ENCODE assay signal across 8 cellular contexts in genomic region chr10:128125416-128125943, GRCh38. TPM values are rescaled to one million over a fixed set of nuclear protein-coding genes. Genes with fewer than 3 reads are reported as not detected.
DNase-seq lines count a peak whose midpoint lies in the region; ATAC-seq, FAIRE-seq and TF ChIP-seq lines count a peak whose summit lies in the region.

No MANE protein-coding gene starts in this region.

- no peak for TF ChIP-seq POLR2A in transverse colon (IDR thresholded peaks at IDR 0.05)

- TF ChIP-seq CTCF in astrocyte (IDR thresholded peaks at IDR 0.05; ENCODE audit: insufficient read depth, low read depth, low read length) = no peak
- TF ChIP-seq CTCF in transverse colon (IDR thresholded peaks at IDR 0.05) = no peak

- H3K4me3 ChIP-seq in CD4-positive, CD25-positive, alpha-beta regulatory T cell (ENCODE audit: low read depth, low read length) = peak overlapping the region; percentile 93
- H3K4me3 ChIP-seq in Jurkat, Clone E6-1 (ENCODE audit: low read length) = peak overlapping the region; percentile 94
- H3K4me3 ChIP-seq in astrocyte (ENCODE audit: insufficient read depth, low read depth, low read length) = peak overlapping the region; percentile 83
- peak overlapping the region; percentile 39 to 82 (median 61) for H3K4me3 ChIP-seq in transverse colon

- peak overlapping the region; percentile 14 for H3K27ac ChIP-seq in CD4-positive, CD25-positive, alpha-beta regulatory T cell (ENCODE audit: insufficient read depth, low read length, poor library complexity, severe bottlenecking)
- H3K27ac ChIP-seq in astrocyte (ENCODE audit: low read depth, low read length) (peak overlapping the region; percentile 56), transverse colon (peak overlapping the region in 3 of 4 donors; percentile 52 to 70 (median 53))

- H3K27ac Mint-ChIP-seq in CD4-positive, CD25-positive, alpha-beta regulatory T cell = peak overlapping the region in 2 of 3 donors; percentile 67 to 89
- no peak overlapping the region for H3K27ac Mint-ChIP-seq in astrocyte (ENCODE audit: unreplicated experiment)

- peak overlapping the region; percentile 95 to 100 (median 98) for H3K4me3 Mint-ChIP-seq in CD4-positive, CD25-positive, alpha-beta regulatory T cell
- H3K4me3 Mint-ChIP-seq in astrocyte (ENCODE audit: unreplicated experiment) = peak overlapping the region; percentile 87

- TF ChIP-seq EP300 in transverse colon (IDR thresholded peaks at IDR 0.05; ENCODE audit: low read depth) = no peak

- H3K9me3 Mint-ChIP-seq in CD4-positive, CD25-positive, alpha-beta regulatory T cell = peaks cover 0 to 2% (median 0%) of the 10 kb centered on the region in 7 donors
- no peaks in the 10 kb centered on the region for H3K9me3 Mint-ChIP-seq in astrocyte (ENCODE audit: unreplicated experiment)

- peak overlapping the region; percentile 100 for H3K4me2 ChIP-seq in astrocyte (ENCODE audit: low read length)

- H3K79me2 ChIP-seq in astrocyte (ENCODE audit: insufficient read depth, low read length) = peaks cover 54% of the 10 kb centered on the region

- peaks cover 29 to 51% (median 44%) of the 10 kb centered on the region in 4 donors for H3K4me1 Mint-ChIP-seq in CD4-positive, CD25-positive, alpha-beta regulatory T cell
- peaks cover 8% of the 10 kb centered on the region for H3K4me1 Mint-ChIP-seq in astrocyte (ENCODE audit: low read depth, unreplicated experiment)

- H3K9ac ChIP-seq in astrocyte (ENCODE audit: low read length) = peak overlapping the region; percentile 86

- no peaks in the 10 kb centered on the region for H3K36me3 Mint-ChIP-seq in CD4-positive, CD25-positive, alpha-beta regulatory T cell
- no peaks in the 10 kb centered on the region for H3K36me3 Mint-ChIP-seq in astrocyte (ENCODE audit: low read depth, unreplicated experiment)

- H3K27me3 ChIP-seq in CD4-positive, CD25-positive, alpha-beta regulatory T cell (ENCODE audit: control insufficient read depth, insufficient read depth, low read length) = no peaks in the 10 kb centered on the region
- no peaks in the 10 kb centered on the region for H3K27me3 ChIP-seq in astrocyte (ENCODE audit: insufficient read depth, low read length)
- H3K27me3 ChIP-seq in transverse colon = peaks cover 42% of the 10 kb centered on the region

- no peak for ATAC-seq in CD4-positive, CD25-positive, alpha-beta regulatory T cell (ENCODE audit: low read depth in 2 of 2)
- ATAC-seq in left lobe of liver (peak; percentile 16), HG03457 (IDR thresholded peaks at IDR 0.05; ENCODE audit: unreplicated experiment) (no peak), HG03521 (IDR thresholded peaks at IDR 0.05; ENCODE audit: unreplicated experiment) (no peak)

- peaks cover 47% of the 10 kb centered on the region for H3K4me1 ChIP-seq in CD4-positive, CD25-positive, alpha-beta regulatory T cell (ENCODE audit: control insufficient read depth, insufficient read depth, low read length, poor library complexity, severe bottlenecking)
- H3K4me1 ChIP-seq in astrocyte (ENCODE audit: insufficient read depth, low read length) = peaks cover 7% of the 10 kb centered on the region
- peaks cover 6 to 15% (median 10%) of the 10 kb centered on the region in 4 donors for H3K4me1 ChIP-seq in transverse colon

- WGBS in transverse colon (ENCODE audit: low coverage in 1 of 2), 2 donors = 1 to 4% methylated on average over 4 to 30 of the region's 33 CpGs

- peak overlapping the region; percentile 73 for H2AFZ ChIP-seq in astrocyte (ENCODE audit: low read depth, low read length)

- in situ Hi-C loops in transverse colon (cut with MboI; ENCODE audit: low pct_ligation_motif_present in 1 of 4, low pct_unique_long_range_greater_than_20kb in 1 of 4, low sequenced_read_pairs in 3 of 4) = no loop called here

- DNase-seq in CD4-positive, CD25-positive, alpha-beta regulatory T cell = peak in 2 of 3 donors; percentile 34 to 42
- no peak for DNase-seq in Jurkat, Clone E6-1 (ENCODE audit: low read depth, low spot score)
- DNase-seq in astrocyte (ENCODE audit: low read depth) (no peak), left lobe of liver (ENCODE audit: low spot score) (no peak), transverse colon (peak; percentile 40), NCI-H1694 (lab: John Stamatoyannopoulos, UW) (no peak)

- H3K27me3 Mint-ChIP-seq in CD4-positive, CD25-positive, alpha-beta regulatory T cell = no peaks in the 10 kb centered on the region
- peaks cover 9% of the 10 kb centered on the region for H3K27me3 Mint-ChIP-seq in astrocyte (ENCODE audit: low read depth, unreplicated experiment)

- FAIRE-seq in astrocyte (lab: Jason Lieb, UNC) = no peak

- H3K9me3 ChIP-seq in CD4-positive, CD25-positive, alpha-beta regulatory T cell (ENCODE audit: control insufficient read depth in 2 of 2, low read length in 2 of 2) = no peaks in the 10 kb centered on the region
- no peaks in the 10 kb centered on the region for H3K9me3 ChIP-seq in astrocyte (ENCODE audit: insufficient read depth, low read depth, low read length)
- no peaks in the 10 kb centered on the region for H3K9me3 ChIP-seq in transverse colon

- no peaks in the 10 kb centered on the region for H3K36me3 ChIP-seq in CD4-positive, CD25-positive, alpha-beta regulatory T cell (ENCODE audit: control insufficient read depth, insufficient read depth, low read length)
- H3K36me3 ChIP-seq in astrocyte (ENCODE audit: insufficient read depth, low read length) (peaks cover 6% of the 10 kb centered on the region), transverse colon (no peaks in the 10 kb centered on the region)

- no peaks in the 10 kb centered on the region for H4K20me1 ChIP-seq in astrocyte (ENCODE audit: insufficient read depth, low read length)

- intact Hi-C loops in transverse colon (cut with DNase I; ENCODE audit: low total_unique reads) = no loop called here

RNA-seq across cellular contexts. Expression of gene MKI67, which starts 0.7 kb away (rescaled TPM):
- total RNA-seq in CD4-positive, CD25-positive, alpha-beta regulatory T cell = 13.5 TPM
- polyA plus RNA-seq in CD4-positive, CD25-positive, alpha-beta regulatory T cell = under 1 TPM; 0.06 to 0.98 (median 0.65) TPM
- polyA plus RNA-seq in Jurkat, Clone E6-1 (2012; ENCODE audit: insufficient read depth, insufficient read length) = 52.6 TPM
- 2.6 and 4.6 TPM in 2 replicates for total RNA-seq in astrocyte
- total RNA-seq in left lobe of liver = 0.70 TPM
- 10 to 100 TPM in 2 of 4 donors, 1 to 10 TPM in 2; 4.5 to 40.8 (median 8.4) TPM for total RNA-seq in transverse colon

Comparison
In these comparisons a context has a peak if more than half of its experiments do, and no peak if none do; other contexts are left out.
1. DNase-seq: peak in CD4-positive, CD25-positive, alpha-beta regulatory T cell (2 of 3) and transverse colon (single experiment); none in Jurkat, Clone E6-1 (single experiment), astrocyte (single experiment), left lobe of liver (single experiment) and NCI-H1694 (single experiment).
2. Peak in every context shown above with its lines, with median percentiles within 50 percentile points of each other: H3K27ac ChIP-seq and H3K4me3 ChIP-seq.